In the genomic region with DNA sequence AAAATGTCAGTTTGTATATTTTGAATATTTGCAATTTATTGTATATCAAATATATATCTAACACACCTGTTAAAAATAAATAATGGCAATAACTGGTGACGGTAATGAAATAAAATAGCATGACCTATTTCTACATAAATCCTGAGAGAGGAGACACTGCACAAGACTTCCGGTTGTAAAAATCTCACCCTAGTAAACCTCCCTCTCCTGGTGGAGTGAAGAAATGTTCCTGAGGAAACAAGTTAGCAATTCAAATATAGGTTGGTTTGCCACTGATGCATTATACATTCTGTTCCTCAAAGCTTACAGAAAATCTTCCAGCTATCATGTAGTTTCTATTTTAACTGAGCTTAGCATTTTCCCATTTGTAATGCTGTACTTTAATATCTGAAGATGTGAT, we compare ENCODE assay signal across 10 cellular contexts.
A peak's percentile ranks its signal among the peaks of the same experiment; 100 is the strongest.
DNase-seq lines count a peak whose midpoint lies in the region; ATAC-seq, FAIRE-seq and TF ChIP-seq lines count a peak whose summit lies in the region.
"Had no signal": no experiment of that assay in that cellular context is flagged by ENCODE, and none has a peak within 500 bp of the region (broad histone marks: within the 10 kb centered on the region; RNA-seq: fewer than 3 reads in every experiment).

No MANE protein-coding gene starts in this region.

- peak overlapping the region; percentile 29 for H2AFZ ChIP-seq in K562 (ENCODE audit: low read depth, low read length)

- POLR2A ChIA-PET in K562 (lab: Yijun Ruan, JAX): no interaction called here

- DNase-seq in DMS153 (lab: John Stamatoyannopoulos, UW): peak; percentile 33
- no peak for DNase-seq in DMS153 treated with DMSO at 0.1 percent for 48 hours (lab: John Stamatoyannopoulos, UW; ENCODE audit: unreplicated experiment)
- peak; percentile 51 for DNase-seq in NB4 (ENCODE audit: low read depth)
- DNase-seq in K562 (ENCODE audit: extremely low read depth in 1 of 4, low spot score in 3 of 4): peak in 3 of 4 experiments; percentile 24 to 44 (median 30)
- DNase-seq in neural crest cell (ENCODE audit: low read depth, low spot score): no peak
- DNase-seq in GDM1 (lab: John Stamatoyannopoulos, UW): no peak
- no peak for DNase-seq in dedifferentiated amniotic fluid mesenchymal stem cell (ENCODE audit: extremely low spot score)
- no peak for DNase-seq in heart left ventricle
- DNase-seq: pancreas had no signal

- no peaks in the 10 kb centered on the region for H3K9me3 Mint-ChIP-seq in neural crest cell

- H3K4me1 ChIP-seq in K562 (replicated peaks in 1 of 2; ENCODE audit: control insufficient read depth in 2 of 2, insufficient read depth in 2 of 2, low read length in 2 of 2) (no peaks in the 10 kb centered on the region; a peak in 1 of 5 replicates), heart left ventricle (no peaks in the 10 kb centered on the region)
- H3K4me1 ChIP-seq: pancreas had no signal

- peaks cover 4% of the 10 kb centered on the region for H3K4me1 Mint-ChIP-seq in neural crest cell
- H3K4me1 Mint-ChIP-seq: stimulated activated effector memory CD8-positive, alpha-beta T cell treated with anti-CD3 and anti-CD28 coated beads, Interleukin-12 subunit alpha, Interleukin-12 subunit beta, amount 100 ng/mL, for 72 hours had no signal

- in situ Hi-C loops in K562 (cut with MboI): no loop called here

- H3K79me2 ChIP-seq in K562 (ENCODE audit: control insufficient read depth, insufficient read depth, low read length): no peaks in the 10 kb centered on the region

- H3K9ac ChIP-seq in K562 (ENCODE audit: insufficient read depth in 1 of 2, low read depth in 2 of 2, low read length in 2 of 2): no peak overlapping the region

- no peaks in the 10 kb centered on the region for H4K20me1 ChIP-seq in K562 (replicated peaks; ENCODE audit: control insufficient read depth, insufficient read depth, low read length)

- intact Hi-C loops in K562 (cut with micrococcal nuclease): no loop called here
- intact Hi-C loops in heart left ventricle (cut with DNase I): no loop called here

- H3K36me3 ChIP-seq in K562 (ENCODE audit: control insufficient read depth, insufficient read depth, low read length) (no peaks in the 10 kb centered on the region), heart left ventricle (no peaks in the 10 kb centered on the region)
- H3K36me3 ChIP-seq: pancreas had no signal

- H3K4me3 ChIP-seq in NB4 (ENCODE audit: low read depth, low read length) (no peak overlapping the region), K562 (no peak overlapping the region), heart left ventricle (no peak overlapping the region)
- H3K4me3 ChIP-seq: pancreas had no signal

- H3K27me3 ChIP-seq in K562 (ENCODE audit: control insufficient read depth in 2 of 2, insufficient read depth in 2 of 2, low read length in 2 of 2) (no peaks in the 10 kb centered on the region), heart left ventricle (peaks cover 0 to 5% (median 0%) of the 10 kb centered on the region in 9 donors)
- H3K27me3 ChIP-seq: pancreas had no signal

- TF ChIP-seq RAD21 in K562 (CRISPR knock-in tag; conservative IDR thresholded peaks at IDR 0.05 in 1 of 2, IDR thresholded peaks at IDR 0.05 in 1 of 2): peak in 1 of 2 experiments; percentile 59; a peak in 2 of 4 replicates

- peak; percentile 21 for TF ChIP-seq CTCF in NB4 (IDR thresholded peaks at IDR 0.05; ENCODE audit: low read depth, low read length)
- peak; percentile 29 to 71 (median 34); a peak in 4 of 6 replicates for TF ChIP-seq CTCF in K562 (IDR thresholded peaks at IDR 0.05 in 2 of 3, conservative IDR thresholded peaks at IDR 0.05 in 1 of 3; ENCODE audit: insufficient read depth in 2 of 3, low read depth in 1 of 3, low read length in 3 of 3)
- TF ChIP-seq CTCF in neural crest cell (conservative IDR thresholded peaks at IDR 0.05): peak; percentile 72
- peak in 2 of 12 donors; percentile 20 to 27 for TF ChIP-seq CTCF in heart left ventricle (IDR thresholded peaks at IDR 0.05)

- H3K9me3 ChIP-seq in K562 (replicated peaks; ENCODE audit: control insufficient read depth, insufficient read depth, low read depth, low read length) (peaks cover 3% of the 10 kb centered on the region; the same call in 1 of the 2 replicates), heart left ventricle (no peaks in the 10 kb centered on the region)
- H3K9me3 ChIP-seq: pancreas had no signal

- no peaks in the 10 kb centered on the region for H3K27me3 Mint-ChIP-seq in neural crest cell (ENCODE audit: low read depth)

- no peaks in the 10 kb centered on the region for H3K36me3 Mint-ChIP-seq in neural crest cell (ENCODE audit: low read depth)
- H3K36me3 Mint-ChIP-seq: stimulated activated effector memory CD8-positive, alpha-beta T cell treated with anti-CD3 and anti-CD28 coated beads, Interleukin-12 subunit alpha, Interleukin-12 subunit beta, amount 100 ng/mL, for 72 hours had no signal

- ATAC-seq in K562: peak; percentile 82
- ATAC-seq in heart left ventricle: no peak
- ATAC-seq: stimulated activated effector memory CD8-positive, alpha-beta T cell treated with anti-CD3 and anti-CD28 coated beads, Interleukin-12 subunit alpha, Interleukin-12 subunit beta, amount 100 ng/mL, for 72 hours had no signal

- H3K27ac ChIP-seq in K562 (ENCODE audit: extremely low read depth, low read depth, low read length): no peak overlapping the region
- no peak overlapping the region for H3K27ac ChIP-seq in heart left ventricle
- H3K27ac ChIP-seq: pancreas had no signal

- CTCF ChIA-PET in K562 (lab: Yijun Ruan, JAX; ENCODE audit: low intra/inter-chr PET ratio): no interaction called here

- no peak overlapping the region for H3K27ac Mint-ChIP-seq in neural crest cell (ENCODE audit: unreplicated experiment)
- H3K27ac Mint-ChIP-seq: stimulated activated effector memory CD8-positive, alpha-beta T cell treated with anti-CD3 and anti-CD28 coated beads, Interleukin-12 subunit alpha, Interleukin-12 subunit beta, amount 100 ng/mL, for 72 hours had no signal

- BruUV-seq in K562 (replicated peaks; lab: Mats Ljungman, UMichigan): no TSS peak

- no peak overlapping the region for H3K4me3 Mint-ChIP-seq in neural crest cell
- H3K4me3 Mint-ChIP-seq: stimulated activated effector memory CD8-positive, alpha-beta T cell treated with anti-CD3 and anti-CD28 coated beads, Interleukin-12 subunit alpha, Interleukin-12 subunit beta, amount 100 ng/mL, for 72 hours had no signal

- H3K4me2 ChIP-seq in K562 (ENCODE audit: insufficient read depth, low read length): no peak overlapping the region

- TF ChIP-seq POLR2A in NB4 (IDR thresholded peaks at IDR 0.05; ENCODE audit: extremely low read depth, insufficient read length) (no peak), K562 (conservative IDR thresholded peaks at IDR 0.05) (no peak), heart left ventricle (IDR thresholded peaks at IDR 0.05) (no peak)

- no peaks in the 10 kb centered on the region for H3K9me1 ChIP-seq in K562 (ENCODE audit: control insufficient read depth, insufficient read depth, low read length)

- no peak for FAIRE-seq in K562 (lab: Jason Lieb, UNC)

- WGBS in K562 (ENCODE audit: insufficient coverage, low coverage, missing lambda C conversion rate): 61% methylated on average over 2 of the region's 2 CpGs
- 36 to 46% (median 38%) methylated on average over 2 of the region's 2 CpGs for WGBS in heart left ventricle, 4 donors

- no peak for TF ChIP-seq EP300 in K562 (IDR thresholded peaks at IDR 0.05; ENCODE audit: low read length)

TF ChIP-seq in K562, 482 proteins besides CTCF, POLR2A, EP300 and RAD21:
- TF ChIP-seq ZBTB17 (CRISPR knock-in tag; IDR thresholded peaks at IDR 0.05) (no peak), ETV1 (tag; conservative IDR thresholded peaks at IDR 0.05; ENCODE audit: low read depth) (peak; percentile 59)
- TF ChIP-seq, protein P1, sequence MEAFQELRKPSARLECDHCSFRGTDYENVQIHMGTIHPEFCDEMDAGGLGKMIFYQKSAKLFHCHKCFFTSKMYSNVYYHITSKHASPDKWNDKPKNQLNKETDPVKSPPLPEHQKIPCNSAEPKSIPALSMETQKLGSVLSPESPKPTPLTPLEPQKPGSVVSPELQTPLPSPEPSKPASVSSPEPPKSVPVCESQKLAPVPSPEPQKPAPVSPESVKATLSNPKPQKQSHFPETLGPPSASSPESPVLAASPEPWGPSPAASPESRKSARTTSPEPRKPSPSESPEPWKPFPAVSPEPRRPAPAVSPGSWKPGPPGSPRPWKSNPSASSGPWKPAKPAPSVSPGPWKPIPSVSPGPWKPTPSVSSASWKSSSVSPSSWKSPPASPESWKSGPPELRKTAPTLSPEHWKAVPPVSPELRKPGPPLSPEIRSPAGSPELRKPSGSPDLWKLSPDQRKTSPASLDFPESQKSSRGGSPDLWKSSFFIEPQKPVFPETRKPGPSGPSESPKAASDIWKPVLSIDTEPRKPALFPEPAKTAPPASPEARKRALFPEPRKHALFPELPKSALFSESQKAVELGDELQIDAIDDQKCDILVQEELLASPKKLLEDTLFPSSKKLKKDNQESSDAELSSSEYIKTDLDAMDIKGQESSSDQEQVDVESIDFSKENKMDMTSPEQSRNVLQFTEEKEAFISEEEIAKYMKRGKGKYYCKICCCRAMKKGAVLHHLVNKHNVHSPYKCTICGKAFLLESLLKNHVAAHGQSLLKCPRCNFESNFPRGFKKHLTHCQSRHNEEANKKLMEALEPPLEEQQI (IDR thresholded peaks at IDR 0.05): 0 out of 2 replicates have a peak, but pooled peaks have one; percentile 51

Comparison
In these comparisons a context has a peak if more than half of its experiments do, and no peak if none do; other contexts are left out.
1. DNase-seq: peak in DMS153 (single experiment), NB4 (single experiment) and K562 (3 of 4); none in DMS153 treated with DMSO at 0.1 percent for 48 hours (single experiment), neural crest cell (single experiment), GDM1 (single experiment), dedifferentiated amniotic fluid mesenchymal stem cell (single experiment) and heart left ventricle (0 of 5).